Comparison of ENCODE assay signal across 1 cellular context in genomic region chr20:46695888-46696287, GRCh38.
TF ChIP-seq lines count a peak whose summit lies in the region.

No MANE protein-coding gene starts in this region.

TF ChIP-seq in WTC11, 78 proteins besides CTCF, POLR2A, EP300 and RAD21 (continued from another document):
- TF ChIP-seq FOXP4 (CRISPR knock-in tag; IDR thresholded peaks at IDR 0.05), result no peak
- TF ChIP-seq RORB (CRISPR knock-in tag; IDR thresholded peaks at IDR 0.05), result no peak
- no peak for TF ChIP-seq ZNF121 (CRISPR knock-in tag; IDR thresholded peaks at IDR 0.05)
- TF ChIP-seq E2F1 (CRISPR knock-in tag; IDR thresholded peaks at IDR 0.05), result no peak
- TF ChIP-seq TCF7 (CRISPR knock-in tag; IDR thresholded peaks at IDR 0.05; ENCODE audit: low read depth), result no peak
- no peak for TF ChIP-seq JAZF1 (CRISPR knock-in tag; IDR thresholded peaks at IDR 0.05)
- TF ChIP-seq ZNF512 (CRISPR knock-in tag; IDR thresholded peaks at IDR 0.05; ENCODE audit: borderline replicate concordance), result no peak
- no peak for TF ChIP-seq OVOL2 (CRISPR knock-in tag; IDR thresholded peaks at IDR 0.05; ENCODE audit: borderline replicate concordance)
